Comparison of ENCODE assay signal across 22 cellular contexts in genomic region chr12:99235381-99235780, GRCh38.
"Had no signal": no experiment of that assay in that cellular context is flagged by ENCODE, and none has a peak within 500 bp of the region (broad histone marks: within the 10 kb centered on the region; RNA-seq: fewer than 3 reads in every experiment).

No MANE protein-coding gene starts in this region.

- H3K9ac ChIP-seq: SK-N-SH had no signal

- H3K9me2 ChIP-seq: SK-N-SH had no signal

- H3K27me3 ChIP-seq: MG63 had no signal

- H3K4me2 ChIP-seq: SK-N-SH had no signal

- H3K27ac ChIP-seq: RWPE1 had no signal

- DNase-seq: KBM-7, MG63, NCI-H1092, NCI-H1105 treated with DMSO at 0.1 percent for 48 hours, NCI-H1417 treated with DMSO at 0.1 percent for 48 hours, NCI-H146, NCI-H1694 treated with DMSO at 0.1 percent for 48 hours, NCI-H1930, NCI-H2081, NCI-H2107, NCI-H2171, NCI-H226, NCI-H446, NCI-H510A, NCI-H524 treated with DMSO at 0.1 percent for 48 hours, NCI-H69, NCI-H774, SHP77, SK-N-SH, SW 1271 had no signal

- H3K9me3 ChIP-seq: MG63, SK-N-SH had no signal

- ATAC-seq: Panc1 had no signal

- H3K36me3 ChIP-seq: MG63 had no signal

- H3K4me3 ChIP-seq: MG63 had no signal
